In genomic region chr15:81301385-81301784, GRCh38 we compare ENCODE assay signal across 12 cellular contexts. TPM values are rescaled to one million over a fixed set of nuclear protein-coding genes. Genes with fewer than 3 reads are reported as not detected.
DNase-seq lines count a peak whose midpoint lies in the region; ATAC-seq and TF ChIP-seq lines count a peak whose summit lies in the region.
"Had no signal": no experiment of that assay in that cellular context is flagged by ENCODE, and none has a peak within 500 bp of the region (broad histone marks: within the 10 kb centered on the region; RNA-seq: fewer than 3 reads in every experiment).

No MANE protein-coding gene starts in this region.

- no peaks in the 10 kb centered on the region for H3K9me3 ChIP-seq in CD4-positive, alpha-beta memory T cell (ENCODE audit: control insufficient read depth in 1 of 2, low read length in 2 of 2)
- H3K9me3 ChIP-seq in Karpas-422 (ENCODE audit: low read length) (no peaks in the 10 kb centered on the region), PC-9 (ENCODE audit: insufficient read depth, low read depth) (no peaks in the 10 kb centered on the region), gastrocnemius medialis (no peaks in the 10 kb centered on the region)

- H3K9me3 Mint-ChIP-seq in CD4-positive, alpha-beta memory T cell, result no peaks in the 10 kb centered on the region

- H3K4me2 ChIP-seq in Karpas-422 (ENCODE audit: low read depth, low read length, poor library complexity, severe bottlenecking) (peak overlapping the region; percentile 28), PC-9 (no peak overlapping the region)

- H3K27ac Mint-ChIP-seq in CD4-positive, alpha-beta memory T cell, result peak overlapping the region; percentile 87 to 99 (median 96)

- in situ Hi-C loops in gastrocnemius medialis (cut with MboI; ENCODE audit: low sequenced_read_pairs in 4 of 4), result no loop called here

- H3K27ac ChIP-seq in CD4-positive, alpha-beta memory T cell (ENCODE audit: low read depth, low read length), result peak overlapping the region; percentile 49
- H3K27ac ChIP-seq in Karpas-422 (ENCODE audit: low read length) (no peak overlapping the region), PC-9 (no peak overlapping the region), gastrocnemius medialis (no peak overlapping the region)

- no peak for TF ChIP-seq POLR2A in gastrocnemius medialis (IDR thresholded peaks at IDR 0.05)

- peaks cover 93 to 96% of the 10 kb centered on the region in 2 donors for H3K36me3 Mint-ChIP-seq in CD4-positive, alpha-beta memory T cell

- H3F3A ChIP-seq in PC-9 (ENCODE audit: insufficient read depth, low read depth), result no peaks in the 10 kb centered on the region

- H2AFZ ChIP-seq in Karpas-422 (ENCODE audit: low read length), result no peak overlapping the region
- no peak overlapping the region for H2AFZ ChIP-seq in PC-9

- H3K9ac ChIP-seq in Karpas-422 (ENCODE audit: low read length), result no peak overlapping the region

- TF ChIP-seq CTCF in PC-9 (conservative IDR thresholded peaks at IDR 0.05), result no peak
- no peak for TF ChIP-seq CTCF in gastrocnemius medialis (IDR thresholded peaks at IDR 0.05 in 4 of 5, conservative IDR thresholded peaks at IDR 0.05 in 1 of 5)

- H3K4me3 Mint-ChIP-seq in CD4-positive, alpha-beta memory T cell, result peak overlapping the region; percentile 98 to 100 (median 100)

- intact Hi-C loops in CD4-positive, alpha-beta memory T cell (cut with micrococcal nuclease), result no loop called here
- intact Hi-C loops in PC-9 (cut with micrococcal nuclease; ENCODE audit: unreplicated experiment) (no loop called here), gastrocnemius medialis (cut with DNase I; ENCODE audit: low total_unique reads) (no loop called here)

- H3K79me2 ChIP-seq in Karpas-422 (ENCODE audit: low read length) (no peaks in the 10 kb centered on the region), PC-9 (ENCODE audit: low read depth) (no peaks in the 10 kb centered on the region)

- no peak for DNase-seq in CD4-positive, alpha-beta memory T cell
- no peak for DNase-seq in Karpas-422
- DNase-seq in left lobe of liver (ENCODE audit: low spot score), result no peak
- DNase-seq in PC-9, result no peak
- no peak for DNase-seq in stimulated activated CD4-positive, alpha-beta T cell treated with anti-CD3 and anti-CD28 coated beads, Interleukin-2, amount 100 ng/mL, for 24 hours
- no peak for DNase-seq in DMS153 treated with DMSO at 0.1 percent for 48 hours (lab: John Stamatoyannopoulos, UW; ENCODE audit: unreplicated experiment)
- DNase-seq in gastrocnemius medialis, result no peak
- DNase-seq: islet precursor cell, NCI-H146 had no signal

- H4K20me1 ChIP-seq in Karpas-422 (ENCODE audit: insufficient read depth, low read depth, low read length) (no peaks in the 10 kb centered on the region), PC-9 (ENCODE audit: insufficient read depth) (no peaks in the 10 kb centered on the region)

- BruUV-seq in PC-9 (replicated peaks; lab: Mats Ljungman, UMichigan), result no TSS peak

- no peaks in the 10 kb centered on the region for H3K27me3 ChIP-seq in CD4-positive, alpha-beta memory T cell (ENCODE audit: insufficient read depth, low read length)
- no peaks in the 10 kb centered on the region for H3K27me3 ChIP-seq in Karpas-422 (ENCODE audit: low read length)
- H3K27me3 ChIP-seq in PC-9 (ENCODE audit: insufficient read depth, low read depth), result 0 out of 2 replicates have a peak, but pooled peaks cover 11% of the 10 kb centered on the region
- no peaks in the 10 kb centered on the region for H3K27me3 ChIP-seq in gastrocnemius medialis

- H3K4me1 ChIP-seq in CD4-positive, alpha-beta memory T cell (ENCODE audit: insufficient read depth, low read length), result peaks cover 61% of the 10 kb centered on the region
- peaks cover 30% of the 10 kb centered on the region for H3K4me1 ChIP-seq in Karpas-422 (ENCODE audit: low read length)
- H3K4me1 ChIP-seq in PC-9 (replicated peaks; ENCODE audit: insufficient read depth), result no peaks in the 10 kb centered on the region
- peaks cover 0 to 2% of the 10 kb centered on the region in 2 donors for H3K4me1 ChIP-seq in gastrocnemius medialis

- ATAC-seq in GM19035 (IDR thresholded peaks at IDR 0.05; ENCODE audit: unreplicated experiment), result peak; percentile 23
- ATAC-seq in left lobe of liver, result peak; percentile 2
- ATAC-seq in gastrocnemius medialis, result no peak
- ATAC-seq: HCT116, Panc1 had no signal

- CTCF ChIA-PET in CD4-positive, alpha-beta memory T cell (lab: Charles Lee; ENCODE audit: partially characterized antibody), result interaction anchor here (1.0 to 10.5 kb wide), 11 partner anchors 9 to 106 kb away, joined by 3 to 107 read pairs (median 6); partner anchors contain the start of gene STARD5
- CTCF ChIA-PET in PC-9 (lab: Charles Lee), result no interaction called here

- no peaks in the 10 kb centered on the region for H3K27me3 Mint-ChIP-seq in CD4-positive, alpha-beta memory T cell

- POLR2A ChIA-PET in CD4-positive, alpha-beta memory T cell (lab: Charles Lee; ENCODE audit: partially characterized antibody), result interaction anchor here (1.5 to 20.5 kb wide), 10 partner anchors 4 to 300 kb away, joined by 3 to 702 read pairs (median 32); partner anchors contain the start of genes STARD5 and TLNRD1
- POLR2A ChIA-PET in PC-9 (lab: Charles Lee; ENCODE audit: unreplicated experiment), result no interaction called here

- H3K9me2 ChIP-seq in Karpas-422 (replicated peaks; ENCODE audit: insufficient read depth, low read length) (no peaks in the 10 kb centered on the region), PC-9 (ENCODE audit: insufficient read depth) (no peaks in the 10 kb centered on the region)

- peaks cover 48 to 81% (median 55%) of the 10 kb centered on the region in 4 donors for H3K4me1 Mint-ChIP-seq in CD4-positive, alpha-beta memory T cell

- peaks cover 74% of the 10 kb centered on the region for H3K36me3 ChIP-seq in CD4-positive, alpha-beta memory T cell (ENCODE audit: insufficient read depth, low read length)
- H3K36me3 ChIP-seq in Karpas-422 (ENCODE audit: insufficient read depth, low read length), result no peaks in the 10 kb centered on the region
- H3K36me3 ChIP-seq in PC-9 (ENCODE audit: low read depth), result no peaks in the 10 kb centered on the region
- no peaks in the 10 kb centered on the region for H3K36me3 ChIP-seq in gastrocnemius medialis

- H3K4me3 ChIP-seq in CD4-positive, alpha-beta memory T cell (ENCODE audit: low read length in 2 of 2), result peak overlapping the region; percentile 77 to 87
- H3K4me3 ChIP-seq in Karpas-422 (ENCODE audit: low read length), result no peak overlapping the region
- H3K4me3 ChIP-seq in PC-9, result no peak overlapping the region
- no peak overlapping the region for H3K4me3 ChIP-seq in gastrocnemius medialis

RNA-seq across cellular contexts. Expression of gene STARD5, which starts 22.6 kb away (rescaled TPM):
- total RNA-seq in CD4-positive, alpha-beta memory T cell, result 1 to 10 TPM; 5.0 to 8.0 TPM
- polyA plus RNA-seq in CD4-positive, alpha-beta memory T cell, result 1 to 10 TPM; 1.9 to 3.9 TPM
- total RNA-seq in Karpas-422 (2014; rRNA removed; shearing (Covaris generic); ENCODE audit: low replicate concordance), result 0.22 and 0.87 TPM in 2 replicates
- total RNA-seq in left lobe of liver (17.8 TPM), PC-9 (2021) (0.41 and 0.80 TPM in 2 replicates), gastrocnemius medialis (1 to 10 TPM in 1 of 4 donors, under 1 TPM in 3; 0.36 to 1.7 (median 0.63) TPM)

Comparison
In these comparisons a context has a peak if more than half of its experiments do, and no peak if none do; other contexts are left out.
1. H3K4me3 ChIP-seq: peak in CD4-positive, alpha-beta memory T cell (2 of 2); none in Karpas-422 (single experiment), PC-9 (single experiment) and gastrocnemius medialis (0 of 4).
2. ATAC-seq: peak in GM19035 (single experiment) and left lobe of liver (single experiment); none in gastrocnemius medialis (0 of 2).